ENCODE assay signal across 29 cellular contexts in the genomic region with DNA sequence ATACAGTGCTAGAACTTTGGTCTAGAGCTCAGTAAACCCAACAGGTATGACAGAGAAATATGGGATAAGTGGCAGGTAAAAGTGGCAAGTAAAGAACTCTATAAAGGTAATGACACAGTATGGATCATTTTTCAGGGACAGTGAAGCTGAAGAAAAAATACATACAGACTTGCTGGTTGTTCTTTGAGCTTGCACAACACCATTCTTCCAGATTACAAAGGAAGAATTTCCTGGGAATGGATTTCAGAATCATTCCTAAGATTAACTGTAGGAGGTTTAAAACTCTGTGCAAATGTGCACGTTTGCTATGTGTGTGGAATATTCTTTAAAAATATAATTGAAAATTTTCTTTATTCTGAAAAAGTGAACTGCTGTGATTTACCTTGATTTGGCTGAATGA.
"Had no signal": no experiment of that assay in that cellular context is flagged by ENCODE, and none has a peak within 500 bp of the region (broad histone marks: within the 10 kb centered on the region; RNA-seq: fewer than 3 reads in every experiment).

No MANE protein-coding gene starts in this region.

- H3K27me3 Mint-ChIP-seq: activated CD4-positive, alpha-beta memory T cell treated with anti-CD3 and anti-CD28 coated beads for 36 hours; activated CD4-positive, alpha-beta T cell treated with anti-CD3 and anti-CD28 coated beads for 36 hours; activated CD4-positive, alpha-beta T cell treated with anti-CD3 and anti-CD28 coated beads, Interleukin-2, amount 10 ng/mL, durations not matched to agents 24 days and 14 days; activated CD8-positive, alpha-beta memory T cell treated with anti-CD3 and anti-CD28 coated beads, Interleukin-2, amount 10 ng/mL, durations not matched to agents 7 days and 5 days; activated naive CD4-positive, alpha-beta T cell treated with anti-CD3 and anti-CD28 coated beads, Interleukin-2, amount 50 U/mL, for 24 hours; activated naive CD8-positive, alpha-beta T cell treated with anti-CD3 and anti-CD28 coated beads for 36 hours; activated naive CD8-positive, alpha-beta T cell treated with anti-CD3 and anti-CD28 coated beads, Interleukin-2, amount 50 U/mL, for 24 hours; effector memory CD8-positive, alpha-beta T cell had no signal

- H3K27ac ChIP-seq: brain microvascular endothelial cell had no signal

- H3K36me3 ChIP-seq: brain microvascular endothelial cell had no signal

- H3K27me3 ChIP-seq: brain microvascular endothelial cell had no signal

- H3K27ac Mint-ChIP-seq: activated CD4-positive, alpha-beta memory T cell treated with anti-CD3 and anti-CD28 coated beads for 36 hours; activated CD4-positive, alpha-beta T cell treated with anti-CD3 and anti-CD28 coated beads for 36 hours; activated CD4-positive, alpha-beta T cell treated with anti-CD3 and anti-CD28 coated beads, Interleukin-2, amount 10 ng/mL, durations not matched to agents 24 days and 14 days; activated CD8-positive, alpha-beta memory T cell treated with anti-CD3 and anti-CD28 coated beads, Interleukin-2, amount 10 ng/mL, durations not matched to agents 7 days and 5 days; activated CD8-positive, alpha-beta T cell treated with anti-CD3 and anti-CD28 coated beads, Interleukin-2, amount 10 ng/mL, durations not matched to agents 7 days and 5 days; activated naive CD4-positive, alpha-beta T cell treated with anti-CD3 and anti-CD28 coated beads for 36 hours; activated naive CD4-positive, alpha-beta T cell treated with anti-CD3 and anti-CD28 coated beads, Interleukin-2, amount 50 U/mL, for 24 hours; activated naive CD8-positive, alpha-beta T cell treated with anti-CD3 and anti-CD28 coated beads for 36 hours; activated naive CD8-positive, alpha-beta T cell treated with anti-CD3 and anti-CD28 coated beads, Interleukin-2, amount 50 U/mL, for 24 hours; activated T-helper 1 cell treated with anti-CD3 and anti-CD28 coated beads, Interleukin-12 subunit alpha, Interleukin-12 subunit beta, Interleukin-2, Interleukin-4 antibody, amounts not matched to agents 30 ng/mL and 10 ng/mL and 1 ng/mL, durations not matched to agents 14 hours and 24 hours and 36 hours; activated T-helper 2 cell treated with anti-CD3 and anti-CD28 coated beads, Interferon-gamma antibody, Interleukin-2, Interleukin-4, amounts not matched to agents 10 μg/mL and 5 μg/mL and 100 μg/mL, durations not matched to agents 14 hours and 24 hours and 36 hours; effector memory CD8-positive, alpha-beta T cell had no signal

- DNase-seq: activated CD4-positive, alpha-beta memory T cell treated with anti-CD3 and anti-CD28 coated beads for 36 hours; activated CD4-positive, alpha-beta T cell treated with anti-CD3 and anti-CD28 coated beads for 36 hours; activated CD4-positive, alpha-beta T cell treated with anti-CD3 and anti-CD28 coated beads, Interleukin-2, amount 10 ng/mL, durations not matched to agents 24 days and 14 days; activated CD4-positive, CD25-positive, alpha-beta regulatory T cell; activated CD4-positive, CD25-positive, alpha-beta regulatory T cell treated with anti-CD3 and anti-CD28 coated beads, Interleukin-2, amount 50 U/mL, for 72 hours; activated CD8-positive, alpha-beta memory T cell treated with anti-CD3 and anti-CD28 coated beads, Interleukin-2, amount 10 ng/mL, durations not matched to agents 7 days and 5 days; activated CD8-positive, alpha-beta memory T cell treated with anti-CD3 and anti-CD28 coated beads, Interleukin-2, amount 50 U/mL, for 4 hours; activated CD8-positive, alpha-beta T cell treated with anti-CD3 and anti-CD28 coated beads, Interleukin-2, amount 10 ng/mL, durations not matched to agents 7 days and 5 days; activated effector memory CD4-positive, alpha-beta T cell treated with anti-CD3 and anti-CD28 coated beads, Interleukin-2, amount 50 U/mL, for 16 hours; activated naive CD4-positive, alpha-beta T cell treated with anti-CD3 and anti-CD28 coated beads for 36 hours; activated naive CD8-positive, alpha-beta T cell treated with anti-CD3 and anti-CD28 coated beads for 36 hours; activated naive CD8-positive, alpha-beta T cell treated with anti-CD3 and anti-CD28 coated beads, Interleukin-2, amount 50 U/mL, for 24 hours; activated T-cell treated with anti-CD3 and anti-CD28 coated beads, Interleukin-2, amount 50 U/mL, for 1 hour; activated T-cell treated with anti-CD3 and anti-CD28 coated beads, Interleukin-2, amount 50 U/mL, for 48 hours; amniotic stem cell; anterior cingulate cortex; brain microvascular endothelial cell; caudate nucleus; cortex of kidney; dermis blood vessel endothelial cell; effector CD4-positive, alpha-beta T cell; effector memory CD8-positive, alpha-beta T cell; foreskin fibroblast; head of caudate nucleus; hippocampal formation; T-helper 2 cell had no signal

- H3K4me3 Mint-ChIP-seq: activated CD4-positive, alpha-beta memory T cell treated with anti-CD3 and anti-CD28 coated beads for 36 hours; activated CD4-positive, alpha-beta T cell treated with anti-CD3 and anti-CD28 coated beads for 36 hours; activated CD4-positive, alpha-beta T cell treated with anti-CD3 and anti-CD28 coated beads, Interleukin-2, amount 10 ng/mL, durations not matched to agents 24 days and 14 days; activated CD8-positive, alpha-beta memory T cell treated with anti-CD3 and anti-CD28 coated beads, Interleukin-2, amount 10 ng/mL, durations not matched to agents 7 days and 5 days; activated CD8-positive, alpha-beta T cell treated with anti-CD3 and anti-CD28 coated beads, Interleukin-2, amount 10 ng/mL, durations not matched to agents 7 days and 5 days; activated naive CD4-positive, alpha-beta T cell treated with anti-CD3 and anti-CD28 coated beads for 36 hours; activated naive CD4-positive, alpha-beta T cell treated with anti-CD3 and anti-CD28 coated beads, Interleukin-2, amount 50 U/mL, for 24 hours; activated naive CD8-positive, alpha-beta T cell treated with anti-CD3 and anti-CD28 coated beads for 36 hours; activated naive CD8-positive, alpha-beta T cell treated with anti-CD3 and anti-CD28 coated beads, Interleukin-2, amount 50 U/mL, for 24 hours; activated T-helper 1 cell treated with anti-CD3 and anti-CD28 coated beads, Interleukin-12 subunit alpha, Interleukin-12 subunit beta, Interleukin-2, Interleukin-4 antibody, amounts not matched to agents 30 ng/mL and 10 ng/mL and 1 ng/mL, durations not matched to agents 14 hours and 24 hours and 36 hours; effector memory CD8-positive, alpha-beta T cell had no signal

- H3K9me3 Mint-ChIP-seq: activated CD4-positive, alpha-beta memory T cell treated with anti-CD3 and anti-CD28 coated beads for 36 hours; activated CD4-positive, alpha-beta T cell treated with anti-CD3 and anti-CD28 coated beads, Interleukin-2, amount 10 ng/mL, durations not matched to agents 24 days and 14 days; activated naive CD4-positive, alpha-beta T cell treated with anti-CD3 and anti-CD28 coated beads for 36 hours; activated naive CD4-positive, alpha-beta T cell treated with anti-CD3 and anti-CD28 coated beads, Interleukin-2, amount 50 U/mL, for 24 hours; activated naive CD8-positive, alpha-beta T cell treated with anti-CD3 and anti-CD28 coated beads for 36 hours; activated naive CD8-positive, alpha-beta T cell treated with anti-CD3 and anti-CD28 coated beads, Interleukin-2, amount 50 U/mL, for 24 hours; activated T-helper 1 cell treated with anti-CD3 and anti-CD28 coated beads, Interleukin-12 subunit alpha, Interleukin-12 subunit beta, Interleukin-2, Interleukin-4 antibody, amounts not matched to agents 30 ng/mL and 10 ng/mL and 1 ng/mL, durations not matched to agents 14 hours and 24 hours and 36 hours; activated T-helper 2 cell treated with anti-CD3 and anti-CD28 coated beads, Interferon-gamma antibody, Interleukin-2, Interleukin-4, amounts not matched to agents 10 μg/mL and 5 μg/mL and 100 μg/mL, durations not matched to agents 14 hours and 24 hours and 36 hours; effector memory CD8-positive, alpha-beta T cell had no signal
